ENCODE assay signal across 8 cellular contexts in the genomic region with DNA sequence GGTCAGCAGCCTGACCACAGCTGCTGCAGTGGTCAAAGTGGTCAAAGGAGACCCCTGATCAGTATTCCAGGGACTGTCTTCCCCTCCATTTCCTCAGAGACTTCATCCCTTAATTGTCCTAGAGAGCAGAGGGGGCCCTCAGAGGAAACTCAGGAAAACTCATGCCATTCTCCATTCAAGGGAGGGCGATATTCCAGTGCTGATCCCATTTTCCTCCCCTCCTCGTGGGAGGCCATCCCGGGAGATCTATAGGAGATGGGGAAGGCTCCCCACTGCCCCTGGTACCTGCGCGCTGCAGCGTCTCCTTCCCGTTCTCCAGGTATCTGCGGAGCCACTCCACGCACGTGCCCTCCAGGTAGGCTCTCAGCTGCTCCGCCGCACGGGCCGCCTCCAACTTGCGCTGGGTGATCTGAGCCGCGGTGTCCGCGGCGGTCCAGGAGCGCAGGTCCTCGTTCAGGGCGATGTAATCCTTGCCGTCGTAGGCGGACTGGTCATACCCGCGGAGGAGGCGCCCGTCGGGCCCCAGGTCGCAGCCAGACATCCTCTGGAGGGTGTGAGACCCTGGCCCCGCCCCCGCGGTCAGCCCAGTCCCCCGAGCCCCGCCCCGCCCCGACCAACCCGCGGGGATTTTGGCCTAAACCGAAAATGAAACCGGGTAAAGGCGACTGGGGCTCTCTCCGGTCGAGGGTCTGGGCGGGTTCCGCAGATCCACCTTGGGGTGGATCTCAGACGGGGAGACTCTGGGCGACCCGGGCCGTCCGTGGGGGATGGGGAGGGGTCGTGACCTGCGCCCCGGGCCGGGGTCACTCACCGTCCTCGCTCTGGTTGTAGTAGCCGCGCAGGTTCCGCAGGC. TPM values are rescaled to one million over a fixed set of nuclear protein-coding genes. Genes with fewer than 3 reads are reported as not detected.
DNase-seq lines count a peak whose midpoint lies in the region; ATAC-seq and TF ChIP-seq lines count a peak whose summit lies in the region.

No MANE protein-coding gene starts in this region.

- peak; percentile 6 to 16 for DNase-seq in NCI-H2081 (lab: John Stamatoyannopoulos, UW)
- DNase-seq in NCI-H2081 treated with DMSO at 0.1 percent for 48 hours (lab: John Stamatoyannopoulos, UW): no peak
- peak; percentile 7 for DNase-seq in HK-2 (ENCODE audit: unreplicated experiment)
- peak; percentile 80 for DNase-seq in activated CD4-positive, alpha-beta T cell treated with anti-CD3 and anti-CD28 coated beads for 48 hours
- DNase-seq in effector memory CD4-positive, alpha-beta T cell: peak; percentile 60 to 71 (median 68)
- peak in 1 of 2 experiments; percentile 55 for DNase-seq in mesothelial cell of epicardium (ENCODE audit: low spot score in 2 of 2, unreplicated experiment in 2 of 2)

- TF ChIP-seq CTCF in mesothelial cell of epicardium (IDR thresholded peaks at IDR 0.05; ENCODE audit: unreplicated experiment): no peak

- H3K27me3 Mint-ChIP-seq in mesothelial cell of epicardium (ENCODE audit: low read depth): peaks cover 70% of the 10 kb centered on the region
- H3K27me3 Mint-ChIP-seq in stimulated activated memory B cell treated with anti-CD40 and anti-IgM and Interleukin-4, amounts not matched to agents 10 μg/mL and 1 μg/mL and 100 μg/mL, for 72 hours: no peaks in the 10 kb centered on the region

- no peaks in the 10 kb centered on the region for H3K9me3 Mint-ChIP-seq in mesothelial cell of epicardium
- H3K9me3 Mint-ChIP-seq in stimulated activated memory B cell treated with anti-CD40 and anti-IgM and Interleukin-4, amounts not matched to agents 10 μg/mL and 1 μg/mL and 100 μg/mL, for 72 hours: no peaks in the 10 kb centered on the region

- peak; percentile 65 for ATAC-seq in stimulated activated memory B cell treated with anti-CD40 and anti-IgM and Interleukin-4, amounts not matched to agents 10 μg/mL and 1 μg/mL and 100 μg/mL, for 72 hours
- no peak for ATAC-seq in GM21576 (IDR thresholded peaks at IDR 0.05; ENCODE audit: unreplicated experiment)

- peaks cover 8% of the 10 kb centered on the region for H3K36me3 Mint-ChIP-seq in mesothelial cell of epicardium
- H3K36me3 Mint-ChIP-seq in stimulated activated memory B cell treated with anti-CD40 and anti-IgM and Interleukin-4, amounts not matched to agents 10 μg/mL and 1 μg/mL and 100 μg/mL, for 72 hours: peaks cover 48% of the 10 kb centered on the region

- peak overlapping the region; percentile 99 for H3K27ac ChIP-seq in effector memory CD4-positive, alpha-beta T cell (ENCODE audit: insufficient read depth, low read length, poor library complexity, severe bottlenecking)

- peaks cover 32% of the 10 kb centered on the region for H3K4me1 ChIP-seq in effector memory CD4-positive, alpha-beta T cell (ENCODE audit: control insufficient read depth, insufficient read depth, low read length, poor library complexity, severe bottlenecking)

- H3K36me3 ChIP-seq in effector memory CD4-positive, alpha-beta T cell (ENCODE audit: control insufficient read depth, insufficient read depth, low read length): peaks cover 37% of the 10 kb centered on the region

- peak overlapping the region; percentile 74 for H3K4me3 Mint-ChIP-seq in mesothelial cell of epicardium
- peak overlapping the region; percentile 97 for H3K4me3 Mint-ChIP-seq in stimulated activated memory B cell treated with anti-CD40 and anti-IgM and Interleukin-4, amounts not matched to agents 10 μg/mL and 1 μg/mL and 100 μg/mL, for 72 hours

- peaks cover 6% of the 10 kb centered on the region for H3K4me1 Mint-ChIP-seq in mesothelial cell of epicardium
- peaks cover 52% of the 10 kb centered on the region for H3K4me1 Mint-ChIP-seq in stimulated activated memory B cell treated with anti-CD40 and anti-IgM and Interleukin-4, amounts not matched to agents 10 μg/mL and 1 μg/mL and 100 μg/mL, for 72 hours

- no peaks in the 10 kb centered on the region for H3K9me3 ChIP-seq in effector memory CD4-positive, alpha-beta T cell (ENCODE audit: control insufficient read depth, low read length)

- H3K27ac Mint-ChIP-seq in mesothelial cell of epicardium: peak overlapping the region; percentile 32
- H3K27ac Mint-ChIP-seq in stimulated activated memory B cell treated with anti-CD40 and anti-IgM and Interleukin-4, amounts not matched to agents 10 μg/mL and 1 μg/mL and 100 μg/mL, for 72 hours: peak overlapping the region; percentile 100

- no peaks in the 10 kb centered on the region for H3K27me3 ChIP-seq in effector memory CD4-positive, alpha-beta T cell (replicated peaks; ENCODE audit: control insufficient read depth, insufficient read depth, low read length, poor library complexity, severe bottlenecking)

- peak overlapping the region; percentile 93 for H3K4me3 ChIP-seq in effector memory CD4-positive, alpha-beta T cell (ENCODE audit: insufficient read depth, low read depth, low read length, poor library complexity, severe bottlenecking)

RNA-seq across cellular contexts. Expression of a gene that starts 0.9 kb away (rescaled TPM):
- 121 to 132 TPM (median 125 TPM) in 3 replicates for total RNA-seq in mesothelial cell of epicardium
